1 cellular context compared by ENCODE assay signal in genomic region chr3:127685708-127686511, GRCh38.
TF ChIP-seq lines count a peak whose summit lies in the region.

No MANE protein-coding gene starts in this region.

TF ChIP-seq in GM12878, 131 proteins besides CTCF, POLR2A, EP300 and RAD21:
- TF ChIP-seq TARDBP (IDR thresholded peaks at IDR 0.05; ENCODE audit: borderline replicate concordance): 0 out of 2 replicates have a peak, but pooled peaks have one; percentile 48
- TF ChIP-seq CHD4 (IDR thresholded peaks at IDR 0.05): 0 out of 2 replicates have a peak, but pooled peaks have one; percentile 61
- TF ChIP-seq TCF12 (IDR thresholded peaks at IDR 0.05; ENCODE audit: low read depth, low read length): no peak
- TF ChIP-seq BCL3 (IDR thresholded peaks at IDR 0.05; ENCODE audit: borderline replicate concordance, insufficient read depth, low read depth, low read length, poor library complexity, severe bottlenecking): peak; percentile 4
- TF ChIP-seq MTA3 (IDR thresholded peaks at IDR 0.05; ENCODE audit: borderline replicate concordance, low read length): no peak
- no peak for TF ChIP-seq E2F8 (IDR thresholded peaks at IDR 0.05; ENCODE audit: low read depth, partially characterized antibody)
- peak; percentile 95 for TF ChIP-seq ZNF24 (IDR thresholded peaks at IDR 0.05)
- TF ChIP-seq JUND (IDR thresholded peaks at IDR 0.05; ENCODE audit: low read depth, low read length): no peak
- TF ChIP-seq BMI1 (IDR thresholded peaks at IDR 0.05; ENCODE audit: borderline replicate concordance): no peak
